ENCODE assay signal across 18 cellular contexts in genomic region chr3:119550090-119550910, GRCh38.
A peak's percentile ranks its signal among the peaks of the same experiment; 100 is the strongest.
DNase-seq lines count a peak whose midpoint lies in the region; ATAC-seq and FAIRE-seq lines count a peak whose summit lies in the region.
"Had no signal": no experiment of that assay in that cellular context is flagged by ENCODE, and none has a peak within 500 bp of the region (broad histone marks: within the 10 kb centered on the region; RNA-seq: fewer than 3 reads in every experiment).

No MANE protein-coding gene starts in this region.

- FAIRE-seq in urothelium cell line (lab: Jason Lieb, UNC): no peak
- FAIRE-seq: endothelial cell of umbilical vein, H1 had no signal

- H3K4me3 Mint-ChIP-seq in stimulated activated naive CD8-positive, alpha-beta T cell treated with anti-CD3 and anti-CD28 coated beads, Interleukin-15, amount 100 ng/mL, for 72 hours: no peak overlapping the region
- H3K4me3 Mint-ChIP-seq: activated naive CD8-positive, alpha-beta T cell treated with anti-CD3 and anti-CD28 coated beads, Interleukin-2, amount 10 ng/mL, durations not matched to agents 7 days and 5 days; central memory CD8-positive, alpha-beta T cell had no signal

- no peak overlapping the region for H3K27ac Mint-ChIP-seq in stimulated activated naive CD8-positive, alpha-beta T cell treated with anti-CD3 and anti-CD28 coated beads, Interleukin-15, amount 100 ng/mL, for 72 hours
- H3K27ac Mint-ChIP-seq: activated naive CD8-positive, alpha-beta T cell treated with anti-CD3 and anti-CD28 coated beads, Interleukin-2, amount 10 ng/mL, durations not matched to agents 7 days and 5 days had no signal

- no peak for DNase-seq in stimulated activated naive CD8-positive, alpha-beta T cell treated with anti-CD3 and anti-CD28 coated beads, Interleukin-15, Interleukin-2, amounts not matched to agents 100 U/mL and 50 U/mL, for 24 hours
- no peak for DNase-seq in stimulated activated naive CD8-positive, alpha-beta T cell treated with anti-CD3 and anti-CD28 coated beads, Interleukin-15, amount 100 ng/mL, for 72 hours
- DNase-seq in urothelium cell line (ENCODE audit: low spot score) (no peak), inferior parietal cortex (ENCODE audit: extremely low spot score) (no peak)
- DNase-seq: activated CD8-positive, alpha-beta memory T cell treated with anti-CD3 and anti-CD28 coated beads, Interleukin-2, amount 50 U/mL, for 4 hours; activated naive CD8-positive, alpha-beta T cell treated with anti-CD3 and anti-CD28 coated beads, Interleukin-2, amount 10 ng/mL, durations not matched to agents 7 days and 5 days; Calu3; heart left ventricle; naive B cell; upper lobe of right lung; WERI-Rb-1 had no signal

- H3K9me3 Mint-ChIP-seq in stimulated activated naive CD8-positive, alpha-beta T cell treated with anti-CD3 and anti-CD28 coated beads, Interleukin-15, amount 100 ng/mL, for 72 hours: no peaks in the 10 kb centered on the region
- H3K9me3 Mint-ChIP-seq: activated naive CD8-positive, alpha-beta T cell treated with anti-CD3 and anti-CD28 coated beads, Interleukin-2, amount 10 ng/mL, durations not matched to agents 7 days and 5 days; central memory CD8-positive, alpha-beta T cell; naive B cell had no signal

- peaks cover 13% of the 10 kb centered on the region for H3K4me1 Mint-ChIP-seq in stimulated activated naive CD8-positive, alpha-beta T cell treated with anti-CD3 and anti-CD28 coated beads, Interleukin-15, amount 100 ng/mL, for 72 hours
- H3K4me1 Mint-ChIP-seq: central memory CD8-positive, alpha-beta T cell had no signal

- peak; percentile 30 for ATAC-seq in stimulated activated naive CD8-positive, alpha-beta T cell treated with anti-CD3 and anti-CD28 coated beads, Interleukin-15, Interleukin-2, amounts not matched to agents 100 U/mL and 50 U/mL, for 24 hours
- no peak for ATAC-seq in stimulated activated naive CD8-positive, alpha-beta T cell treated with anti-CD3 and anti-CD28 coated beads, Interleukin-15, amount 100 ng/mL, for 72 hours
- ATAC-seq in GM21423 (IDR thresholded peaks at IDR 0.05; ENCODE audit: unreplicated experiment): peak; percentile 31
- ATAC-seq in HG03064 (IDR thresholded peaks at IDR 0.05; ENCODE audit: low read depth, unreplicated experiment): peak; percentile 45
- ATAC-seq in HG03439 (IDR thresholded peaks at IDR 0.05; ENCODE audit: unreplicated experiment): no peak
- ATAC-seq in HG03521 (IDR thresholded peaks at IDR 0.05; ENCODE audit: unreplicated experiment): no peak
- ATAC-seq: upper lobe of right lung had no signal

- H3K27me3 Mint-ChIP-seq in stimulated activated naive CD8-positive, alpha-beta T cell treated with anti-CD3 and anti-CD28 coated beads, Interleukin-15, amount 100 ng/mL, for 72 hours: peaks cover under 1% of the 10 kb centered on the region
- H3K27me3 Mint-ChIP-seq: activated naive CD8-positive, alpha-beta T cell treated with anti-CD3 and anti-CD28 coated beads, Interleukin-2, amount 10 ng/mL, durations not matched to agents 7 days and 5 days; central memory CD8-positive, alpha-beta T cell; naive B cell had no signal

Comparison
In these comparisons a context has a peak if more than half of its experiments do, and no peak if none do; other contexts are left out.
1. ATAC-seq: peak in stimulated activated naive CD8-positive, alpha-beta T cell treated with anti-CD3 and anti-CD28 coated beads, Interleukin-15, Interleukin-2, amounts not matched to agents 100 U/mL and 50 U/mL, for 24 hours (single experiment), GM21423 (single experiment) and HG03064 (single experiment); none in stimulated activated naive CD8-positive, alpha-beta T cell treated with anti-CD3 and anti-CD28 coated beads, Interleukin-15, amount 100 ng/mL, for 72 hours (single experiment), HG03439 (single experiment) and HG03521 (single experiment).